ENCODE assay signal across 8 cellular contexts in the genomic region with DNA sequence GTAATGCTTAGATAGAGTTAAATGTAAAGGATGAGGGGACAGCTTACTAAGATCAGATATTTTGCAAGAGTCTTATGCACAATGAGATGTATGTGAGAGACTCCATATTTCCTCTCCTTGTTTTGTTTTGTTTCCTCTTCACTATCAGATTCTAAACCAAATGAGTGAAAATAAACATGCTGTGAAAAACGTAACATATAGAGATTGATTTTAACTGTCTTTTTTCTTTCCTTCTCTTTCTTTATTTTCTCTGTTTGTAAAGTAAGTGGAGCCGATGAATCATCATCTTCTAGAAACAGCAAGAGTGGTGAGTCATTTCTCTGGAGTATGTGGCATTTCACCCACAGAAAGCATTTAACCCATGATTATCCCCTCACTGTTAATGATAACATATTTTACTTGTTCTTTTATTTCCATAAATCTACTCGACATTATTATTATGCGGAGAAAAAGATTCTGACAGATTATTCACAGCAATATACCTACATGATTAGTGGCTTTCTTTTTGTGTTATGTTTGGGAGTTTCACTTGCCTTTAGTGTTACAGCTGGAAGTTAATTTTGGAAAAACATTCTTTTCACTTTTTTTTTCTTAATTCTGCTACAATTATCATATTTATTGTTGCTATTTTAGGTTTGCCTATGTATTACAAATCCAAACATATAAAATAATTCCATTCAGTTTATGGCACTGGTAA. TPM values are rescaled to one million over a fixed set of nuclear protein-coding genes. Genes with fewer than 3 reads are reported as not detected.
DNase-seq lines count a peak whose midpoint lies in the region; ATAC-seq and TF ChIP-seq lines count a peak whose summit lies in the region.

No MANE protein-coding gene starts in this region.

- H3K79me2 ChIP-seq in trophoblast cell (ENCODE audit: control insufficient read depth, insufficient read depth, low read length, poor library complexity), result peaks cover 6% of the 10 kb centered on the region

- H3K4me2 ChIP-seq in trophoblast cell (ENCODE audit: low read length), result no peak overlapping the region

- TF ChIP-seq POLR2A in erythroblast (IDR thresholded peaks at IDR 0.05; ENCODE audit: low read length), result no peak

- H3K14ac ChIP-seq in trophoblast cell (ENCODE audit: low read length), result no peak overlapping the region

- WGBS in trophoblast cell (ENCODE audit: extremely low coverage, insufficient coverage, insufficient read length), result no CpG with 5 or more reads among the region's 4 CpGs

- no peak overlapping the region for H4K12ac ChIP-seq in trophoblast cell (ENCODE audit: low read depth, low read length)

- peak overlapping the region; percentile 92 for H3K27ac ChIP-seq in trophoblast cell (ENCODE audit: low read depth, low read length)

- H3K4me1 ChIP-seq in trophoblast cell (ENCODE audit: control insufficient read depth in 1 of 2, insufficient read depth in 2 of 2, low read length in 2 of 2), result peaks cover 3 to 13% of the 10 kb centered on the region in 2 experiments

- no peak overlapping the region for H3K4me3 ChIP-seq in trophoblast cell (ENCODE audit: low read depth, low read length)

- no peak overlapping the region for H2BK12ac ChIP-seq in trophoblast cell (ENCODE audit: low read length)

- H2AFZ ChIP-seq in trophoblast cell (ENCODE audit: insufficient read depth, low read length, poor library complexity), result no peak overlapping the region

- H2AK5ac ChIP-seq in trophoblast cell (ENCODE audit: low read length), result no peak overlapping the region

- H3K9ac ChIP-seq in trophoblast cell (ENCODE audit: low read length), result no peak overlapping the region

- H3K79me1 ChIP-seq in trophoblast cell (ENCODE audit: low read length), result peaks cover 13% of the 10 kb centered on the region

- DNase-seq in EH (ENCODE audit: low read depth) (peak; percentile 89), SW480 (ENCODE audit: low spot score) (peak; percentile 74), erythroblast (lab: John Stamatoyannopoulos, UW) (peak; percentile 81 to 87), trophoblast cell (peak in 1 of 2 donors; percentile 77), DMS79 (lab: John Stamatoyannopoulos, UW) (no peak)
- no peak for DNase-seq in stimulated activated CD8-positive, alpha-beta memory T cell treated with anti-CD3 and anti-CD28 coated beads, Interleukin-4, amount 100 ng/mL, for 48 hours

- no peaks in the 10 kb centered on the region for H3K9me3 ChIP-seq in trophoblast cell (ENCODE audit: insufficient read depth, low read depth, low read length)

- H3K36me3 ChIP-seq in trophoblast cell (ENCODE audit: control insufficient read depth in 1 of 2, insufficient read depth in 2 of 2, low read length in 2 of 2), result peaks cover 2 to 3% of the 10 kb centered on the region in 2 experiments

- no peak overlapping the region for H2BK5ac ChIP-seq in trophoblast cell (ENCODE audit: low read depth, low read length, poor library complexity)

- H3K27me3 ChIP-seq in trophoblast cell (ENCODE audit: insufficient read depth, low read length), result no peaks in the 10 kb centered on the region

- H2BK120ac ChIP-seq in trophoblast cell (ENCODE audit: insufficient read depth, low read length, poor library complexity), result no peak overlapping the region

- no peak overlapping the region for H4K91ac ChIP-seq in trophoblast cell (ENCODE audit: low read depth, low read length)

- no peak overlapping the region for H4K8ac ChIP-seq in trophoblast cell (ENCODE audit: low read depth, low read length)

- H3K23ac ChIP-seq in trophoblast cell (ENCODE audit: low read length), result no peak overlapping the region

- peak; percentile 73 for ATAC-seq in GM19455 (IDR thresholded peaks at IDR 0.05; ENCODE audit: unreplicated experiment)
- ATAC-seq in HG03457 (IDR thresholded peaks at IDR 0.05; ENCODE audit: unreplicated experiment), result peak; percentile 63

- H3K18ac ChIP-seq in trophoblast cell (ENCODE audit: low read length), result no peak overlapping the region

- H3K4ac ChIP-seq in trophoblast cell (ENCODE audit: low read depth, low read length), result no peak overlapping the region

RNA-seq across cellular contexts. Expression of gene ANXA1, which starts 2.1 kb away (rescaled TPM):
- polyA plus RNA-seq in trophoblast cell (2013), result 1,785 and 1,843 TPM in 2 replicates

Comparison
In these comparisons a context has a peak if more than half of its experiments do, and no peak if none do; other contexts are left out.
1. DNase-seq: peak in EH (single experiment), SW480 (single experiment) and erythroblast (2 of 2); none in stimulated activated CD8-positive, alpha-beta memory T cell treated with anti-CD3 and anti-CD28 coated beads, Interleukin-4, amount 100 ng/mL, for 48 hours (single experiment) and DMS79 (single experiment).